22 cellular contexts compared by ENCODE assay signal in the genomic region with DNA sequence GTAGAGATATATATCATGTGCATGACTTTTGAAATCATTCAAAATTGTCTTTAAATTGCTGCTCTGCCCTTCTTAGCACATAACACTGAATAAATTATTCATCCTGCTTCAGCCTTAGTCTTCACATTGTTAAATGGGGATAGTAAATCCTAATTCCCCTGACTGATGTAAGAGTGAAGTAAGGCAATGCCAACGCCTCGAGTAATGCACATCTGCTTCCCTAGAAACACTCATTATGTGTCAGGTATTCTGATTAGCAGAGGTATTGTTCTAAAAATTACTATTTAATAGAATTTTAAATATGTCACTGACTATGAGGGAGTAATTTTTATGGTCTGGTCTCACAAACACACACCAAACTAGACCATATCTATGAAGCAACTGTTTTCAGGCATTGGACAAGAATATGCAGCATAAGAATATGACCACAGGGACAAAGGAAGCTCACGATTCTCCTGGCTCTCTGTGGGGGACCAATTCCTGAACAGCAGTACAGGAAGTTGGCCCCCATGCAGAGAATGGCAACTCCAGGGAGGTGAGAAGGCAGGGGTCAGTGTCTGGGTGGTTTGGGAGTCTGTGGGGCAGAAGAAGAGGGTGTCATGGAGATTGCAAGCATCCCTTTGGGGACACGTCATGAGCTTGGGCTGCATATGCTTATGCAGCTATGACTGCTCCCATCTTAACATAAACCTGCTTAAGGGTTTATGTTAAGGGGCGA.
"Had no signal": no experiment of that assay in that cellular context is flagged by ENCODE, and none has a peak within 500 bp of the region (broad histone marks: within the 10 kb centered on the region; RNA-seq: fewer than 3 reads in every experiment).

No MANE protein-coding gene starts in this region.

- FAIRE-seq: colon, pancreas had no signal

- H3K4me1 ChIP-seq: pancreas, transverse colon had no signal

- H3K27ac Mint-ChIP-seq: dendritic cell treated with granulocyte-macrophage colony-stimulating factor and Interleukin-4, amounts not matched to agents 40 ng/mL and 50 ng/mL, for 4 days; effector memory CD8-positive, alpha-beta T cell; mesothelial cell of epicardium; natural killer cell; progenitor cell of endocrine pancreas; stimulated activated naive B cell treated with anti-CD40 and anti-IgM and Interleukin-4, amounts not matched to agents 10 μg/mL and 1 μg/mL and 100 μg/mL, for 72 hours had no signal

- H3K9me3 ChIP-seq: pancreas, thoracic aorta, transverse colon had no signal

- ATAC-seq: effector memory CD8-positive, alpha-beta T cell; natural killer cell; pancreas; right cardiac atrium; stimulated activated naive B cell treated with anti-CD40 and anti-IgM and Interleukin-4, amounts not matched to agents 10 μg/mL and 1 μg/mL and 100 μg/mL, for 72 hours; stimulated activated naive CD8-positive, alpha-beta T cell treated with anti-CD3 and anti-CD28 coated beads, Interleukin-15, amount 100 ng/mL, for 72 hours had no signal

- DNase-seq: cerebellar nuclear complex; effector memory CD8-positive, alpha-beta T cell; erythroblast; foreskin melanocyte; head of caudate nucleus; natural killer cell; nucleus accumbens; pancreas; right cardiac atrium; stimulated activated CD4-positive, alpha-beta T cell treated with anti-CD3 and anti-CD28 coated beads, Interleukin-2, amount 100 ng/mL, for 24 hours; stimulated activated CD4-positive, alpha-beta T cell treated with anti-CD3 and anti-CD28 coated beads, Interleukin-4, amount 100 ng/mL, for 4 hours; stimulated activated naive B cell treated with anti-CD40 and anti-IgM and Interleukin-4, amounts not matched to agents 10 μg/mL and 1 μg/mL and 100 μg/mL, for 72 hours; stimulated activated naive CD8-positive, alpha-beta T cell treated with anti-CD3 and anti-CD28 coated beads, Interleukin-15, amount 100 ng/mL, for 72 hours; substantia nigra; transverse colon had no signal

- H3K4me3 ChIP-seq: hepatocyte, pancreas, thoracic aorta, transverse colon had no signal

- H3K36me3 ChIP-seq: pancreas, thoracic aorta, transverse colon had no signal

- H3K27me3 ChIP-seq: hepatocyte had no signal

- H3K27ac ChIP-seq: hepatocyte, pancreas, thoracic aorta, transverse colon had no signal

- H3K9me3 Mint-ChIP-seq: dendritic cell treated with granulocyte-macrophage colony-stimulating factor and Interleukin-4, amounts not matched to agents 40 ng/mL and 50 ng/mL, for 4 days; effector memory CD8-positive, alpha-beta T cell; natural killer cell; neural crest cell; stimulated activated naive CD8-positive, alpha-beta T cell treated with anti-CD3 and anti-CD28 coated beads, Interleukin-15, amount 100 ng/mL, for 72 hours had no signal

- H3K4me1 Mint-ChIP-seq: natural killer cell; neural crest cell; stimulated activated naive B cell treated with anti-CD40 and anti-IgM and Interleukin-4, amounts not matched to agents 10 μg/mL and 1 μg/mL and 100 μg/mL, for 72 hours; stimulated activated naive CD8-positive, alpha-beta T cell treated with anti-CD3 and anti-CD28 coated beads, Interleukin-15, amount 100 ng/mL, for 72 hours had no signal

- H3K36me3 Mint-ChIP-seq: mesothelial cell of epicardium; natural killer cell; stimulated activated naive B cell treated with anti-CD40 and anti-IgM and Interleukin-4, amounts not matched to agents 10 μg/mL and 1 μg/mL and 100 μg/mL, for 72 hours had no signal

- H3K4me3 Mint-ChIP-seq: dendritic cell treated with granulocyte-macrophage colony-stimulating factor and Interleukin-4, amounts not matched to agents 40 ng/mL and 50 ng/mL, for 4 days; effector memory CD8-positive, alpha-beta T cell; mesothelial cell of epicardium; natural killer cell; neural crest cell; stimulated activated naive B cell treated with anti-CD40 and anti-IgM and Interleukin-4, amounts not matched to agents 10 μg/mL and 1 μg/mL and 100 μg/mL, for 72 hours; stimulated activated naive CD8-positive, alpha-beta T cell treated with anti-CD3 and anti-CD28 coated beads, Interleukin-15, amount 100 ng/mL, for 72 hours had no signal
